Comparison of ENCODE assay signal across 8 cellular contexts in the genomic region with DNA sequence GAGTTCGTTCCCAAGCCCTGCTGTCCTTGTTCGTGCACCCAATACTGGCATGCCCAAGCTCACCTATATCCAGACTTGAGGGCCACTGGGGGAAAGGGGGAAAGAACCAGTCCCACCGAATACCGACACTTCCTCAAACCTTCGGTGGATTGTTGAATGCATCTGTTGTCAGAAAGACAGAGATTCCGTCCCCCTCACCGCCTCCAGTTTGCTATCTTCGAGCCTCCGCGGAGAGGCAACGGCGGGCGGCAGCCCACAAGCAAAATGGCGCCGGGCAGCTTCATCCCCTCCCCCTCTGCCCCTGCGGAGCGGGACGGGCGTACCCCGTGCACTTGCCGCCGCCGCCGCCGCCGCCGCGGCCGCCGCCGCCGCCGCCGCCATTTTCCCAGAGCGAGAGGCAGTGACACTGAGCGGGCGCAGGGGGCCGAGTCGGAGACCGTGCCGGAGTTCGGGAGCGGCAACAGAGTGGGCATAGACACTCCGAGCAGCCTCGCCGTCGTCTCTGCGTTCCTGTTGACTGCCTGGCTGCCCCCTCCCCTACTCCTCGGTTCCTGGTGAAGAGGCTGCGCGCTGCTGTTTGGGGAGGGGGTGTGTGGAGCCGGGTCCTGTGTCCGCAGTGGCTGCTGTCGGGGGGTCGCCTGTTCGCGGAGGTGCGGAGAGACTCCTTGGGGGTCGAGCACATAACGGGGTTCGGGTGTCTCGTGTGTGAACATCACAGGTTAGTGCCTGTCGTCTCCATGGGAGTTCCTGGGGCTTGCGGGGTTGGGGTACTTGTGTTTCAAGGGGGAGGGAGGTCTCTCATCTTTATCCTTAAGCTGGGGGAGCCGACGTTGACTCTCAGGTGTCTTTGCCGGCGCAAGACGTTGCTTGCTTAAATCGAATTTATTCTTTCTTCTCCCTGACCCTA. TPM values are rescaled to one million over a fixed set of nuclear protein-coding genes. Genes with fewer than 3 reads are reported as not detected.
A peak's percentile ranks its signal among the peaks of the same experiment; 100 is the strongest.
DNase-seq lines count a peak whose midpoint lies in the region; ATAC-seq, FAIRE-seq and TF ChIP-seq lines count a peak whose summit lies in the region.

A gene with protein sequence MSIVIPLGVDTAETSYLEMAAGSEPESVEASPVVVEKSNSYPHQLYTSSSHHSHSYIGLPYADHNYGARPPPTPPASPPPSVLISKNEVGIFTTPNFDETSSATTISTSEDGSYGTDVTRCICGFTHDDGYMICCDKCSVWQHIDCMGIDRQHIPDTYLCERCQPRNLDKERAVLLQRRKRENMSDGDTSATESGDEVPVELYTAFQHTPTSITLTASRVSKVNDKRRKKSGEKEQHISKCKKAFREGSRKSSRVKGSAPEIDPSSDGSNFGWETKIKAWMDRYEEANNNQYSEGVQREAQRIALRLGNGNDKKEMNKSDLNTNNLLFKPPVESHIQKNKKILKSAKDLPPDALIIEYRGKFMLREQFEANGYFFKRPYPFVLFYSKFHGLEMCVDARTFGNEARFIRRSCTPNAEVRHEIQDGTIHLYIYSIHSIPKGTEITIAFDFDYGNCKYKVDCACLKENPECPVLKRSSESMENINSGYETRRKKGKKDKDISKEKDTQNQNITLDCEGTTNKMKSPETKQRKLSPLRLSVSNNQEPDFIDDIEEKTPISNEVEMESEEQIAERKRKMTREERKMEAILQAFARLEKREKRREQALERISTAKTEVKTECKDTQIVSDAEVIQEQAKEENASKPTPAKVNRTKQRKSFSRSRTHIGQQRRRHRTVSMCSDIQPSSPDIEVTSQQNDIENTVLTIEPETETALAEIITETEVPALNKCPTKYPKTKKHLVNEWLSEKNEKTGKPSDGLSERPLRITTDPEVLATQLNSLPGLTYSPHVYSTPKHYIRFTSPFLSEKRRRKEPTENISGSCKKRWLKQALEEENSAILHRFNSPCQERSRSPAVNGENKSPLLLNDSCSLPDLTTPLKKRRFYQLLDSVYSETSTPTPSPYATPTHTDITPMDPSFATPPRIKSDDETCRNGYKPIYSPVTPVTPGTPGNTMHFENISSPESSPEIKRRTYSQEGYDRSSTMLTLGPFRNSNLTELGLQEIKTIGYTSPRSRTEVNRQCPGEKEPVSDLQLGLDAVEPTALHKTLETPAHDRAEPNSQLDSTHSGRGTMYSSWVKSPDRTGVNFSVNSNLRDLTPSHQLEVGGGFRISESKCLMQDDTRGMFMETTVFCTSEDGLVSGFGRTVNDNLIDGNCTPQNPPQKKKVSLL (N-terminal part only) (plus strand): TSS at position 388 of the 907 bp plus-strand sequence. CDS start 26,748 bp downstream, outside the sequence.

- H3K27me3 ChIP-seq in MG63, result no peaks in the 10 kb centered on the region

- peaks cover 9% of the 10 kb centered on the region for H3K36me3 ChIP-seq in MG63
- peaks cover 11% of the 10 kb centered on the region for H3K36me3 ChIP-seq in SK-N-MC (ENCODE audit: insufficient read depth, low read length)

- H3K4me3 Mint-ChIP-seq in activated naive CD4-positive, alpha-beta T cell treated with anti-CD3 and anti-CD28 coated beads for 36 hours, result peak within 1 kb of the TSS; percentile 95

- intact Hi-C loops in activated naive CD4-positive, alpha-beta T cell treated with anti-CD3 and anti-CD28 coated beads for 36 hours (cut with micrococcal nuclease), result loop anchor here (1.0 to 5.0 kb wide), 13 partner anchors 69 to 1667 kb away; a partner anchor contains a TSS

- H3K27ac Mint-ChIP-seq in activated naive CD4-positive, alpha-beta T cell treated with anti-CD3 and anti-CD28 coated beads for 36 hours, result peak within 1 kb of the TSS; percentile 99

- H3K36me3 Mint-ChIP-seq in activated naive CD4-positive, alpha-beta T cell treated with anti-CD3 and anti-CD28 coated beads for 36 hours (ENCODE audit: low read depth), result peaks cover 72% of the 10 kb centered on the region

- no peak for TF ChIP-seq CTCF in omental fat pad (IDR thresholded peaks at IDR 0.05)

- FAIRE-seq in H54 (lab: Jason Lieb, UNC), result no peak

- CTCF ChIA-PET in activated naive CD4-positive, alpha-beta T cell treated with anti-CD3 and anti-CD28 coated beads for 36 hours (lab: Charles Lee), result interaction anchor here (0.9 to 14.2 kb wide), 3 partner anchors 9 to 32 kb away, joined by 3 to 140 read pairs (median 3); no protein-coding TSS in a partner anchor

- DNase-seq in EH (ENCODE audit: low read depth), result peak; percentile 89
- DNase-seq in H54 (ENCODE audit: insufficient read length, low spot score), result no peak
- DNase-seq in MG63, result peak; percentile 81
- no peak for DNase-seq in SK-N-MC (ENCODE audit: low read depth, low spot score)
- DNase-seq in activated naive CD4-positive, alpha-beta T cell treated with anti-CD3 and anti-CD28 coated beads for 36 hours, result peak; percentile 93
- DNase-seq in globus pallidus (ENCODE audit: low spot score), result peak; percentile 85
- DNase-seq in omental fat pad (ENCODE audit: low spot score), result peak; percentile 42

- H3K9ac ChIP-seq in SK-N-MC (ENCODE audit: insufficient read length), result peak within 1 kb of the TSS; percentile 100

- no peaks in the 10 kb centered on the region for H3K27me3 Mint-ChIP-seq in activated naive CD4-positive, alpha-beta T cell treated with anti-CD3 and anti-CD28 coated beads for 36 hours (ENCODE audit: low read depth)

- H3K9me3 Mint-ChIP-seq in activated naive CD4-positive, alpha-beta T cell treated with anti-CD3 and anti-CD28 coated beads for 36 hours, result no peaks in the 10 kb centered on the region

- peaks cover 19% of the 10 kb centered on the region for H3K4me1 Mint-ChIP-seq in activated naive CD4-positive, alpha-beta T cell treated with anti-CD3 and anti-CD28 coated beads for 36 hours (ENCODE audit: low read depth)

- no peaks in the 10 kb centered on the region for H3K9me3 ChIP-seq in MG63
- no peaks in the 10 kb centered on the region for H3K9me3 ChIP-seq in SK-N-MC (ENCODE audit: low read depth, low read length)

- H3K4me3 ChIP-seq in MG63 (peak within 1 kb of the TSS; percentile 75), SK-N-MC (peak within 1 kb of the TSS; percentile 94)

- ATAC-seq in omental fat pad (ENCODE audit: low FRiP score), result peak; percentile 63

- H3K27ac ChIP-seq in SK-N-MC, result peak within 1 kb of the TSS; percentile 99
- peak within 1 kb of the TSS; percentile 100 for H3K27ac ChIP-seq in temporal lobe (ENCODE audit: low read depth, low read length)

- peak; percentile 76 for TF ChIP-seq POLR2A in H54 (IDR thresholded peaks at IDR 0.05; ENCODE audit: low read depth, low read length)

RNA-seq across cellular contexts. Expression of the gene that starts here (rescaled TPM):
- 5.1 and 6.7 TPM in 2 replicates for total RNA-seq in MG63 (2014; rRNA removed; shearing (Covaris generic); ENCODE audit: low replicate concordance)
- 10 to 100 TPM; 63.3 to 63.4 TPM for total RNA-seq in activated naive CD4-positive, alpha-beta T cell treated with anti-CD3 and anti-CD28 coated beads for 36 hours
- total RNA-seq in omental fat pad (100 to 1,000 TPM in 2 of 4 donors, 10 to 100 TPM in 2; 75.3 to 124 (median 101) TPM), temporal lobe (217 TPM)

Comparison
In these comparisons a context has a peak if more than half of its experiments do, and no peak if none do; other contexts are left out.
1. DNase-seq: peak in EH (single experiment), MG63 (single experiment), activated naive CD4-positive, alpha-beta T cell treated with anti-CD3 and anti-CD28 coated beads for 36 hours (single experiment), globus pallidus (single experiment) and omental fat pad (single experiment); none in H54 (single experiment) and SK-N-MC (single experiment).